In genomic region chr1:178939328-178939727, GRCh38 we compare ENCODE assay signal across 16 cellular contexts.
A peak's percentile ranks its signal among the peaks of the same experiment; 100 is the strongest.
DNase-seq lines count a peak whose midpoint lies in the region; TF ChIP-seq lines count a peak whose summit lies in the region.
"Had no signal": no experiment of that assay in that cellular context is flagged by ENCODE, and none has a peak within 500 bp of the region (broad histone marks: within the 10 kb centered on the region; RNA-seq: fewer than 3 reads in every experiment).

No MANE protein-coding gene starts in this region.

- H3K27ac ChIP-seq in dorsolateral prefrontal cortex, result peak overlapping the region in 46 of 59 donors; percentile 13 to 81 (median 56)
- peak overlapping the region; percentile 88 to 93 (median 90) for H3K27ac ChIP-seq in sigmoid colon
- H3K27ac ChIP-seq: brain microvascular endothelial cell, epithelial cell of prostate had no signal

- WGBS in sigmoid colon, 2 donors, result 76 to 82% methylated on average over 9 of the region's 9 CpGs

- no peak for TF ChIP-seq EP300 in sigmoid colon (IDR thresholded peaks at IDR 0.05)

- TF ChIP-seq POLR2A in sigmoid colon (IDR thresholded peaks at IDR 0.05), result no peak

- H3K4me1 ChIP-seq in sigmoid colon, result peaks cover 0 to 76% (median 65%) of the 10 kb centered on the region in 4 donors

- H3K36me3 ChIP-seq in sigmoid colon, result no peaks in the 10 kb centered on the region
- H3K36me3 ChIP-seq: brain microvascular endothelial cell had no signal

- TF ChIP-seq CTCF in dorsolateral prefrontal cortex (IDR thresholded peaks at IDR 0.05 in 54 of 56, conservative IDR thresholded peaks at IDR 0.05 in 2 of 56; ENCODE audit: low read depth in 1 of 56, partially characterized antibody in 56 of 56), result no peak
- no peak for TF ChIP-seq CTCF in sigmoid colon (IDR thresholded peaks at IDR 0.05)

- DNase-seq in AG20443 (ENCODE audit: low spot score) (peak; percentile 50), dorsolateral prefrontal cortex (no peak), left kidney (ENCODE audit: low read depth, low spot score) (peak; percentile 12), sigmoid colon (no peak), hippocampal formation (lab: John Stamatoyannopoulos, UW) (no peak), CD1c-positive myeloid dendritic cell (ENCODE audit: extremely low spot score) (no peak)
- no peak for DNase-seq in activated T-cell treated with anti-CD3 and anti-CD28 coated beads, Interleukin-2, amount 50 U/mL, for 48 hours
- no peak for DNase-seq in activated T-cell treated with anti-CD3 and anti-CD28 coated beads, Interleukin-2, amount 50 U/mL, for 1 hour
- DNase-seq: activated CD4-positive, alpha-beta T cell treated with anti-CD3 and anti-CD28 coated beads for 48 hours; brain microvascular endothelial cell; Calu3; Karpas-422; naive thymus-derived CD4-positive, alpha-beta T cell; NCI-H2029; T-helper 1 cell had no signal

- H3K4me3 ChIP-seq in dorsolateral prefrontal cortex, result peak overlapping the region in 5 of 59 donors; percentile 4 to 14 (median 10)
- H3K4me3 ChIP-seq in sigmoid colon, result peak overlapping the region in 3 of 4 donors; percentile 5 to 23 (median 13)

- H3K9me3 ChIP-seq in sigmoid colon, result no peaks in the 10 kb centered on the region

- H3K27me3 ChIP-seq in dorsolateral prefrontal cortex (no peaks in the 10 kb centered on the region), sigmoid colon (no peaks in the 10 kb centered on the region)
- H3K27me3 ChIP-seq: brain microvascular endothelial cell had no signal

- intact Hi-C loops in dorsolateral prefrontal cortex (cut with DNase I) (no loop called here), sigmoid colon (cut with DNase I) (no loop called here)

Comparison
In these comparisons a context has a peak if more than half of its experiments do, and no peak if none do; other contexts are left out.
1. DNase-seq: peak in AG20443 (single experiment) and left kidney (single experiment); none in dorsolateral prefrontal cortex (0 of 10), sigmoid colon (single experiment), hippocampal formation (0 of 2), activated T-cell treated with anti-CD3 and anti-CD28 coated beads, Interleukin-2, amount 50 U/mL, for 48 hours (0 of 2), CD1c-positive myeloid dendritic cell (single experiment) and activated T-cell treated with anti-CD3 and anti-CD28 coated beads, Interleukin-2, amount 50 U/mL, for 1 hour (single experiment).